1 cellular context compared by ENCODE assay signal in the genomic region with DNA sequence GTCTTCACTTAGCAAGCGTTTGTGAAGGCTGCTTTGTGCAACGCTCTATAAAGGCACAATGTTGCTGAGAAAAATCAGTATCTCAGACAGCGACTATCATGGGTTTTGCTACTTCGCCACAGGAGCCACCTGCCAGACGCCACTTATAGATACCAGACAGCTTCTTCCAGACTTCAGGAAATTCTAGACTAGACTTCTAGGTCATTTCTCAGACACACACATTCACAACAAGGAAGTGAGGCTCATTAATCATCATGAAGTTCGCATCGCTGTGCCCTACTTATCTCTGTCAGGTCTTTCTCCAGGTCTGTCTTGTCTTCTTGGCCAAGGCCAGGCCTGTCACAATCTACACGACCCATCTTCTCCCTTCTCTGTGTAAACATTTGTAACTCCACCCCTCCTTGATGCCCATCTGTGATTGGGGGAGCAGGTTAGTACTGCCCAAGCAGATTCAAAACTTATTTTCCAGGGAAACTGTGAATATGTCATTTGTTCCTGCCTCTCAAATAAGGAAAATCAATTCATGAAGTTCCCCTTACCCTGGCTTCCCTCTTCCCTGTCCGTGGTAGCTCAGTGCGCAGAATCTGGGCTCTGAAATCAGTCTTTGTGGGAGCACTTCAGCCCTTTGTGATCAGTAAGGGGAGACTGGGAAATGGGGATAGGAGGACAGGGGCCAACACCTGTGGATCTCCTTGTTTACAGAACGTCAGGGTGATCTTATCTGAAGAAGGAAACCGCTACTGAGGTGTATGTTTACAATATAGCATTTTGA.
A peak's percentile ranks its signal among the peaks of the same experiment; 100 is the strongest.
TF ChIP-seq lines count a peak whose summit lies in the region.

No MANE protein-coding gene starts in this region.

TF ChIP-seq in K562, 482 proteins besides CTCF, POLR2A, EP300 and RAD21 (continued from another document and continues in another):
- TF ChIP-seq, protein P1, sequence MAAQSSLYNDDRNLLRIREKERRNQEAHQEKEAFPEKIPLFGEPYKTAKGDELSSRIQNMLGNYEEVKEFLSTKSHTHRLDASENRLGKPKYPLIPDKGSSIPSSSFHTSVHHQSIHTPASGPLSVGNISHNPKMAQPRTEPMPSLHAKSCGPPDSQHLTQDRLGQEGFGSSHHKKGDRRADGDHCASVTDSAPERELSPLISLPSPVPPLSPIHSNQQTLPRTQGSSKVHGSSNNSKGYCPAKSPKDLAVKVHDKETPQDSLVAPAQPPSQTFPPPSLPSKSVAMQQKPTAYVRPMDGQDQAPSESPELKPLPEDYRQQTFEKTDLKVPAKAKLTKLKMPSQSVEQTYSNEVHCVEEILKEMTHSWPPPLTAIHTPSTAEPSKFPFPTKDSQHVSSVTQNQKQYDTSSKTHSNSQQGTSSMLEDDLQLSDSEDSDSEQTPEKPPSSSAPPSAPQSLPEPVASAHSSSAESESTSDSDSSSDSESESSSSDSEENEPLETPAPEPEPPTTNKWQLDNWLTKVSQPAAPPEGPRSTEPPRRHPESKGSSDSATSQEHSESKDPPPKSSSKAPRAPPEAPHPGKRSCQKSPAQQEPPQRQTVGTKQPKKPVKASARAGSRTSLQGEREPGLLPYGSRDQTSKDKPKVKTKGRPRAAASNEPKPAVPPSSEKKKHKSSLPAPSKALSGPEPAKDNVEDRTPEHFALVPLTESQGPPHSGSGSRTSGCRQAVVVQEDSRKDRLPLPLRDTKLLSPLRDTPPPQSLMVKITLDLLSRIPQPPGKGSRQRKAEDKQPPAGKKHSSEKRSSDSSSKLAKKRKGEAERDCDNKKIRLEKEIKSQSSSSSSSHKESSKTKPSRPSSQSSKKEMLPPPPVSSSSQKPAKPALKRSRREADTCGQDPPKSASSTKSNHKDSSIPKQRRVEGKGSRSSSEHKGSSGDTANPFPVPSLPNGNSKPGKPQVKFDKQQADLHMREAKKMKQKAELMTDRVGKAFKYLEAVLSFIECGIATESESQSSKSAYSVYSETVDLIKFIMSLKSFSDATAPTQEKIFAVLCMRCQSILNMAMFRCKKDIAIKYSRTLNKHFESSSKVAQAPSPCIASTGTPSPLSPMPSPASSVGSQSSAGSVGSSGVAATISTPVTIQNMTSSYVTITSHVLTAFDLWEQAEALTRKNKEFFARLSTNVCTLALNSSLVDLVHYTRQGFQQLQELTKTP (IDR thresholded peaks at IDR 0.05; ENCODE audit: low read depth in 1 of 2, partially characterized antibody in 2 of 2), result peak in 1 of 2 experiments; percentile 21
- TF ChIP-seq RBM15 (IDR thresholded peaks at IDR 0.05; ENCODE audit: insufficient read depth, low read length), result no peak
- peak; percentile 83 for TF ChIP-seq TEAD4 (IDR thresholded peaks at IDR 0.05; ENCODE audit: low read length)
- TF ChIP-seq TEAD4 (CRISPR knock-in tag; IDR thresholded peaks at IDR 0.05; ENCODE audit: borderline replicate concordance), result no peak
- no peak for TF ChIP-seq FOS (IDR thresholded peaks at IDR 0.05; ENCODE audit: extremely low read depth, insufficient read length)
- TF ChIP-seq, protein P2, sequence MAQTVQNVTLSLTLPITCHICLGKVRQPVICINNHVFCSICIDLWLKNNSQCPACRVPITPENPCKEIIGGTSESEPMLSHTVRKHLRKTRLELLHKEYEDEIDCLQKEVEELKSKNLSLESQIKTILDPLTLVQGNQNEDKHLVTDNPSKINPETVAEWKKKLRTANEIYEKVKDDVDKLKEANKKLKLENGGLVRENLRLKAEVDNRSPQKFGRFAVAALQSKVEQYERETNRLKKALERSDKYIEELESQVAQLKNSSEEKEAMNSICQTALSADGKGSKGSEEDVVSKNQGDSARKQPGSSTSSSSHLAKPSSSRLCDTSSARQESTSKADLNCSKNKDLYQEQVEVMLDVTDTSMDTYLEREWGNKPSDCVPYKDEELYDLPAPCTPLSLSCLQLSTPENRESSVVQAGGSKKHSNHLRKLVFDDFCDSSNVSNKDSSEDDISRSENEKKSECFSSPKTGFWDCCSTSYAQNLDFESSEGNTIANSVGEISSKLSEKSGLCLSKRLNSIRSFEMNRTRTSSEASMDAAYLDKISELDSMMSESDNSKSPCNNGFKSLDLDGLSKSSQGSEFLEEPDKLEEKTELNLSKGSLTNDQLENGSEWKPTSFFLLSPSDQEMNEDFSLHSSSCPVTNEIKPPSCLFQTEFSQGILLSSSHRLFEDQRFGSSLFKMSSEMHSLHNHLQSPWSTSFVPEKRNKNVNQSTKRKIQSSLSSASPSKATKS (CRISPR knock-in tag; IDR thresholded peaks at IDR 0.05), result no peak
- no peak for TF ChIP-seq XRCC4 (IDR thresholded peaks at IDR 0.05; ENCODE audit: extremely low read depth, insufficient read depth, insufficient read length)
- no peak for TF ChIP-seq ZNF143 (CRISPR knock-in tag; IDR thresholded peaks at IDR 0.05)
- TF ChIP-seq BRD9 (IDR thresholded peaks at IDR 0.05; ENCODE audit: low read depth, partially characterized antibody), result no peak
- TF ChIP-seq ZNF146 (CRISPR knock-in tag; IDR thresholded peaks at IDR 0.05; ENCODE audit: unreplicated experiment), result no peak
- TF ChIP-seq, protein P3, sequence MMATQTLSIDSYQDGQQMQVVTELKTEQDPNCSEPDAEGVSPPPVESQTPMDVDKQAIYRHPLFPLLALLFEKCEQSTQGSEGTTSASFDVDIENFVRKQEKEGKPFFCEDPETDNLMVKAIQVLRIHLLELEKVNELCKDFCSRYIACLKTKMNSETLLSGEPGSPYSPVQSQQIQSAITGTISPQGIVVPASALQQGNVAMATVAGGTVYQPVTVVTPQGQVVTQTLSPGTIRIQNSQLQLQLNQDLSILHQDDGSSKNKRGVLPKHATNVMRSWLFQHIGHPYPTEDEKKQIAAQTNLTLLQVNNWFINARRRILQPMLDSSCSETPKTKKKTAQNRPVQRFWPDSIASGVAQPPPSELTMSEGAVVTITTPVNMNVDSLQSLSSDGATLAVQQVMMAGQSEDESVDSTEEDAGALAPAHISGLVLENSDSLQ (IDR thresholded peaks at IDR 0.05), result peak; percentile 93
- no peak for TF ChIP-seq EGR1 (conservative IDR thresholded peaks at IDR 0.05)
- no peak for TF ChIP-seq MCM3 (IDR thresholded peaks at IDR 0.05)
- TF ChIP-seq BACH1 (tag; IDR thresholded peaks at IDR 0.05), result peak; percentile 33; the same call in 1 of the 2 replicates
- TF ChIP-seq TEAD2 (tag; IDR thresholded peaks at IDR 0.05), result no peak
- TF ChIP-seq, protein P4, sequence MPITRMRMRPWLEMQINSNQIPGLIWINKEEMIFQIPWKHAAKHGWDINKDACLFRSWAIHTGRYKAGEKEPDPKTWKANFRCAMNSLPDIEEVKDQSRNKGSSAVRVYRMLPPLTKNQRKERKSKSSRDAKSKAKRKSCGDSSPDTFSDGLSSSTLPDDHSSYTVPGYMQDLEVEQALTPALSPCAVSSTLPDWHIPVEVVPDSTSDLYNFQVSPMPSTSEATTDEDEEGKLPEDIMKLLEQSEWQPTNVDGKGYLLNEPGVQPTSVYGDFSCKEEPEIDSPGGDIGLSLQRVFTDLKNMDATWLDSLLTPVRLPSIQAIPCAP (CRISPR knock-in tag; IDR thresholded peaks at IDR 0.05; ENCODE audit: borderline replicate concordance), result no peak
- TF ChIP-seq, protein P5, sequence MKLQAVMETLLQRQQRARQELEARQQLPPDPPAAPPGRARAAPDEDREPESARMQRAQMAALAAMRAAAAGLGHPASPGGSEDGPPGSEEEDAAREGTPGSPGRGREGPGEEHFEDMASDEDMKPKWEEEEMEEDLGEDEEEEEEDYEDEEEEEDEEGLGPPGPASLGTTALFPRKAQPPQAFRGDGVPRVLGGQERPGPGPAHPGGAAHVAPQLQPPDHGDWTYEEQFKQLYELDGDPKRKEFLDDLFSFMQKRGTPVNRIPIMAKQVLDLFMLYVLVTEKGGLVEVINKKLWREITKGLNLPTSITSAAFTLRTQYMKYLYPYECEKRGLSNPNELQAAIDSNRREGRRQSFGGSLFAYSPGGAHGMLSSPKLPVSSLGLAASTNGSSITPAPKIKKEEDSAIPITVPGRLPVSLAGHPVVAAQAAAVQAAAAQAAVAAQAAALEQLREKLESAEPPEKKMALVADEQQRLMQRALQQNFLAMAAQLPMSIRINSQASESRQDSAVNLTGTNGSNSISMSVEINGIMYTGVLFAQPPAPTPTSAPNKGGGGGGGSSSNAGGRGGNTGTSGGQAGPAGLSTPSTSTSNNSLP (IDR thresholded peaks at IDR 0.05; ENCODE audit: borderline replicate concordance, low read depth, low read length), result no peak
- TF ChIP-seq, protein P6, sequence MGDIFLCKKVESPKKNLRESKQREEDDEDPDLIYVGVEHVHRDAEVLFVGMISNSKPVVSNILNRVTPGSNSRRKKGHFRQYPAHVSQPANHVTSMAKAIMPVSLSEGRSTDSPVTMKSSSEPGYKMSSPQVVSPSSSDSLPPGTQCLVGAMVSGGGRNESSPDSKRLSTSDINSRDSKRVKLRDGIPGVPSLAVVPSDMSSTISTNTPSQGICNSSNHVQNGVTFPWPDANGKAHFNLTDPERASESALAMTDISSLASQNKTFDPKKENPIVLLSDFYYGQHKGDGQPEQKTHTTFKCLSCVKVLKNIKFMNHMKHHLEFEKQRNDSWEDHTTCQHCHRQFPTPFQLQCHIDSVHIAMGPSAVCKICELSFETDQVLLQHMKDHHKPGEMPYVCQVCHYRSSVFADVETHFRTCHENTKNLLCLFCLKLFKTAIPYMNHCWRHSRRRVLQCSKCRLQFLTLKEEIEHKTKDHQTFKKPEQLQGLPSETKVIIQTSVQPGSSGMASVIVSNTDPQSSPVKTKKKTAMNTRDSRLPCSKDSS (IDR thresholded peaks at IDR 0.05; ENCODE audit: low read depth, partially characterized antibody), result no peak
- no peak for TF ChIP-seq TOE1 (IDR thresholded peaks at IDR 0.05; ENCODE audit: borderline replicate concordance)
- no peak for TF ChIP-seq TOE1 (CRISPR knock-in tag; IDR thresholded peaks at IDR 0.05; ENCODE audit: borderline replicate concordance, low read depth)
- TF ChIP-seq TBL1XR1 (IDR thresholded peaks at IDR 0.05; ENCODE audit: low read length in 2 of 2), result peak in 1 of 2 experiments; percentile 57; a peak in 1 of 4 replicates
- TF ChIP-seq, protein P7, sequence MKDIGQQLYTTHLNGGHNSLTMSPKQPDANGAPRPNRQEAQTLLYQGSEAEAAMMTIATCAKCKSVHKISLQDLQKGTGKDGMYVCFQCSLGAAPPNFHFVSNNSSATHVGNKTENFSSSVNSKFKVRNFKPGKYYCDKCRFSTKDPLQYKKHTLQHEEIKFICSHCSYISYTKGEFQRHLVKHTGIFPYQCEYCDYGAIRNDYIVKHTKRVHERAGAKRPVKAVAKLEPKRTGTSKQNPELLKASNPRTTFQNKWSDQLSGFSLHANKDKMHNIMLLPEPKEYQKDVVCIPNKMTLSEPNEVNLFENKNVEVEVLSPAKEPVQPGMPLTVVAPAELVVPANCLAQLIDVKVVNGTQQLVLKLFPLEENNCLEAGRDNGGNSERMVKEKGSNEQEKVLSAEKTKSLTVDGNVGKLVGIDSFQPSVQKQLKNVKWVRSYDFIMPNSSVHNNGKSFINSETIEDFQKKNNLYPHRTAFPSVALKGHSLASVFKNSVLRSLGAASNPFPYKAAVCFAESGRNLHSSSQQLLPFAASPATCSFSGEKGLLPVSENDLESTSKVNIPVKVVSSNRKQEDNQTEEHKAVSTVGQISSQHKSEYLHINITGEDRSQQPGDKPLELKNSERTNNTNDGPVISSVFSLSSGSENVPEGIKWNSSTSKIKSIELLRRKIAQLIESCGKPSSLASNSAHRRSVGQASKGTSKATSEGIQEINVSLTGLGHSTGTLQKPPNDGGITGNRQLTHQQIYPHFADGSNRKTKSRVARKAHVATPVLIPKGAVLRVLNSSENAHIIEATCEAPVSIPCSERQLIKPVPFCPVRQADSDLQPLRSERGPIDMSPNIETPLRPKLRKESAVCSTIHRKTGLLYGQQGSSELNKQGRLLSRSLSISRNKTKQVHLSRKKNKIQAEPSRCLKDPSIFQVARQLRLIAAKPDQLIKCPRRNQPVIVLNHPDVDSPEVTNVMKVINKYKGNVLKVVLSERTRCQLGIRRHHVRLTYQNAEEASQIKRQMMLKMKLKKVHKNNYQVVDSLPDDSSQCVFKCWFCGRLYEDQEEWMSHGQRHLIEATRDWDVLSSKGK (CRISPR knock-in tag; IDR thresholded peaks at IDR 0.05), result no peak
- TF ChIP-seq HDAC3 (IDR thresholded peaks at IDR 0.05; ENCODE audit: borderline replicate concordance, partially characterized antibody), result peak; percentile 60
- TF ChIP-seq CBX8 (IDR thresholded peaks at IDR 0.05; ENCODE audit: borderline replicate concordance, extremely low read depth, low read depth, low read length, poor library complexity, severe bottlenecking), result no peak
- TF ChIP-seq ETS2 (tag; IDR thresholded peaks at IDR 0.05; ENCODE audit: borderline replicate concordance, poor library complexity, severe bottlenecking), result no peak
- TF ChIP-seq, protein P8, sequence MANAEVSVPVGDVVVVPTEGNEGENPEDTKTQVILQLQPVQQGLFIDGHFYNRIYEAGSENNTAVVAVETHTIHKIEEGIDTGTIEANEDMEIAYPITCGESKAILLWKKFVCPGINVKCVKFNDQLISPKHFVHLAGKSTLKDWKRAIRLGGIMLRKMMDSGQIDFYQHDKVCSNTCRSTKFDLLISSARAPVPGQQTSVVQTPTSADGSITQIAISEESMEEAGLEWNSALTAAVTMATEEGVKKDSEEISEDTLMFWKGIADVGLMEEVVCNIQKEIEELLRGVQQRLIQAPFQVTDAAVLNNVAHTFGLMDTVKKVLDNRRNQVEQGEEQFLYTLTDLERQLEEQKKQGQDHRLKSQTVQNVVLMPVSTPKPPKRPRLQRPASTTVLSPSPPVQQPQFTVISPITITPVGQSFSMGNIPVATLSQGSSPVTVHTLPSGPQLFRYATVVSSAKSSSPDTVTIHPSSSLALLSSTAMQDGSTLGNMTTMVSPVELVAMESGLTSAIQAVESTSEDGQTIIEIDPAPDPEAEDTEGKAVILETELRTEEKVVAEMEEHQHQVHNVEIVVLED (CRISPR knock-in tag; IDR thresholded peaks at IDR 0.05), result no peak
- no peak for TF ChIP-seq WHSC1 (IDR thresholded peaks at IDR 0.05; ENCODE audit: low read length)
- no peak for TF ChIP-seq GABPB1 (CRISPR knock-in tag; IDR thresholded peaks at IDR 0.05)
- no peak for TF ChIP-seq SETDB1 (IDR thresholded peaks at IDR 0.05; ENCODE audit: low read length)
- peak; percentile 48; the same call in 1 of the 2 replicates for TF ChIP-seq ELF2 (CRISPR knock-in tag; IDR thresholded peaks at IDR 0.05)
- TF ChIP-seq GTF2E2 (tag; IDR thresholded peaks at IDR 0.05), result no peak
- no peak for TF ChIP-seq ZNF408 (CRISPR knock-in tag; IDR thresholded peaks at IDR 0.05; ENCODE audit: low read depth)
- TF ChIP-seq MTA1 (IDR thresholded peaks at IDR 0.05; ENCODE audit: borderline replicate concordance), result no peak; the same call in 1 of the 2 replicates
- no peak for TF ChIP-seq CBX2 (IDR thresholded peaks at IDR 0.05; ENCODE audit: insufficient read depth, low read length, poor library complexity, severe bottlenecking)
- TF ChIP-seq ZNF165 (CRISPR knock-in tag; IDR thresholded peaks at IDR 0.05; ENCODE audit: borderline replicate concordance), result no peak
- TF ChIP-seq ZBTB8A (IDR thresholded peaks at IDR 0.05; ENCODE audit: partially characterized antibody), result no peak
- no peak for TF ChIP-seq ZNF316 (IDR thresholded peaks at IDR 0.05)
- TF ChIP-seq CBX1 (IDR thresholded peaks at IDR 0.05; ENCODE audit: low read depth), result no peak
- TF ChIP-seq ZNF140 (CRISPR knock-in tag; IDR thresholded peaks at IDR 0.05), result no peak
- TF ChIP-seq, protein P9, sequence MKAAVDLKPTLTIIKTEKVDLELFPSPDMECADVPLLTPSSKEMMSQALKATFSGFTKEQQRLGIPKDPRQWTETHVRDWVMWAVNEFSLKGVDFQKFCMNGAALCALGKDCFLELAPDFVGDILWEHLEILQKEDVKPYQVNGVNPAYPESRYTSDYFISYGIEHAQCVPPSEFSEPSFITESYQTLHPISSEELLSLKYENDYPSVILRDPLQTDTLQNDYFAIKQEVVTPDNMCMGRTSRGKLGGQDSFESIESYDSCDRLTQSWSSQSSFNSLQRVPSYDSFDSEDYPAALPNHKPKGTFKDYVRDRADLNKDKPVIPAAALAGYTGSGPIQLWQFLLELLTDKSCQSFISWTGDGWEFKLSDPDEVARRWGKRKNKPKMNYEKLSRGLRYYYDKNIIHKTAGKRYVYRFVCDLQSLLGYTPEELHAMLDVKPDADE (conservative IDR thresholded peaks at IDR 0.05; ENCODE audit: control insufficient read depth, low read depth, low read length), result no peak
- TF ChIP-seq PRMT5 (CRISPR knock-in tag; IDR thresholded peaks at IDR 0.05), result no peak
- TF ChIP-seq DDX20 (tag; IDR thresholded peaks at IDR 0.05; ENCODE audit: low read depth), result no peak
- no peak for TF ChIP-seq ZNF780A (CRISPR knock-in tag; IDR thresholded peaks at IDR 0.05)
